In the genomic region with DNA sequence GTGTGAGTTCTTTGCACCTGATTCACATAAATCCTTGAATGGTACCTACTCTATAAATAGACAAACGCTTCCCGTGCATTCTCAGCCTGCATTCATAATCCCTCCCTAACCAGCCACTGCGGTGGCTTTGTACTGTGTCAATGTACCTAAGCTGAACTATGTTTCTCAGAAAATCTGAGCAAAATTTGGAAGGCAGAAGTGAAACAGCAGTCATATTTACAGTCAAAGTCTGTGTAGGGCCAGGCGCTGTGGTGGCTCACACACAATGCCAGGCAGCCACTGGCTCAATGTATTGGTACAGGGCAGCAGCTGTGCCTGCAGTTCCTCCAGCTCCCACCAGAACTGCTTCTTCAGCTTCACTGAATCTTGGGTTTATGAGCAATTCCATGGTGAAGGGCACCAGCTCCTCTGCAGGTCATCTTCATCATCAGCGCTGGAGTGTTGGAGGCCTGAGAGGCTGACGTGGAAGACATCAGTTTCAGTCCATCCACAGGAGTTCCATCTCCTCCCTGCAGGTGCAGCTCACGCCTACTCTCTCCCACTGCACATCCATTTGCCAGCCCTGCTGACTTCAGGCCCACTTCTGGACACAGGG, we compare ENCODE assay signal across 1 cellular context.
A peak's percentile ranks its signal among the peaks of the same experiment; 100 is the strongest.
TF ChIP-seq lines count a peak whose summit lies in the region.

No MANE protein-coding gene starts in this region.

TF ChIP-seq in GM12878, 131 proteins besides CTCF, POLR2A, EP300 and RAD21 (continued from another document):
- TF ChIP-seq, protein P1, sequence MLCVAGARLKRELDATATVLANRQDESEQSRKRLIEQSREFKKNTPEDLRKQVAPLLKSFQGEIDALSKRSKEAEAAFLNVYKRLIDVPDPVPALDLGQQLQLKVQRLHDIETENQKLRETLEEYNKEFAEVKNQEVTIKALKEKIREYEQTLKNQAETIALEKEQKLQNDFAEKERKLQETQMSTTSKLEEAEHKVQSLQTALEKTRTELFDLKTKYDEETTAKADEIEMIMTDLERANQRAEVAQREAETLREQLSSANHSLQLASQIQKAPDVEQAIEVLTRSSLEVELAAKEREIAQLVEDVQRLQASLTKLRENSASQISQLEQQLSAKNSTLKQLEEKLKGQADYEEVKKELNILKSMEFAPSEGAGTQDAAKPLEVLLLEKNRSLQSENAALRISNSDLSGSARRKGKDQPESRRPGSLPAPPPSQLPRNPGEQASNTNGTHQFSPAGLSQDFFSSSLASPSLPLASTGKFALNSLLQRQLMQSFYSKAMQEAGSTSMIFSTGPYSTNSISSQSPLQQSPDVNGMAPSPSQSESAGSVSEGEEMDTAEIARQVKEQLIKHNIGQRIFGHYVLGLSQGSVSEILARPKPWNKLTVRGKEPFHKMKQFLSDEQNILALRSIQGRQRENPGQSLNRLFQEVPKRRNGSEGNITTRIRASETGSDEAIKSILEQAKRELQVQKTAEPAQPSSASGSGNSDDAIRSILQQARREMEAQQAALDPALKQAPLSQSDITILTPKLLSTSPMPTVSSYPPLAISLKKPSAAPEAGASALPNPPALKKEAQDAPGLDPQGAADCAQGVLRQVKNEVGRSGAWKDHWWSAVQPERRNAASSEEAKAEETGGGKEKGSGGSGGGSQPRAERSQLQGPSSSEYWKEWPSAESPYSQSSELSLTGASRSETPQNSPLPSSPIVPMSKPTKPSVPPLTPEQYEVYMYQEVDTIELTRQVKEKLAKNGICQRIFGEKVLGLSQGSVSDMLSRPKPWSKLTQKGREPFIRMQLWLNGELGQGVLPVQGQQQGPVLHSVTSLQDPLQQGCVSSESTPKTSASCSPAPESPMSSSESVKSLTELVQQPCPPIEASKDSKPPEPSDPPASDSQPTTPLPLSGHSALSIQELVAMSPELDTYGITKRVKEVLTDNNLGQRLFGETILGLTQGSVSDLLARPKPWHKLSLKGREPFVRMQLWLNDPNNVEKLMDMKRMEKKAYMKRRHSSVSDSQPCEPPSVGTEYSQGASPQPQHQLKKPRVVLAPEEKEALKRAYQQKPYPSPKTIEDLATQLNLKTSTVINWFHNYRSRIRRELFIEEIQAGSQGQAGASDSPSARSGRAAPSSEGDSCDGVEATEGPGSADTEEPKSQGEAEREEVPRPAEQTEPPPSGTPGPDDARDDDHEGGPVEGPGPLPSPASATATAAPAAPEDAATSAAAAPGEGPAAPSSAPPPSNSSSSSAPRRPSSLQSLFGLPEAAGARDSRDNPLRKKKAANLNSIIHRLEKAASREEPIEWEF (IDR thresholded peaks at IDR 0.05; ENCODE audit: insufficient replicate concordance, low read depth, low read length) = no peak
- TF ChIP-seq MEF2A (IDR thresholded peaks at IDR 0.05; ENCODE audit: insufficient read depth, low read depth, low read length) (peak; percentile 57; the same call in 1 of the 2 replicates), IRF4 (IDR thresholded peaks at IDR 0.05; ENCODE audit: low read depth, low read length) (peak; percentile 53; the same call in 1 of the 2 replicates), TCF3 (IDR thresholded peaks at IDR 0.05; ENCODE audit: borderline replicate concordance, insufficient read depth, low read depth, low read length) (0 out of 2 replicates have a peak, but pooled peaks have one; percentile 81), FOXM1 (IDR thresholded peaks at IDR 0.05; ENCODE audit: low read depth, low read length) (0 out of 2 replicates have a peak, but pooled peaks have one; percentile 64), CBX3 (IDR thresholded peaks at IDR 0.05; ENCODE audit: borderline replicate concordance, low read depth) (no peak), EED (IDR thresholded peaks at IDR 0.05; ENCODE audit: low read depth) (peak; percentile 68; the same call in 1 of the 2 replicates), RUNX3 (IDR thresholded peaks at IDR 0.05; ENCODE audit: low read length) (peak; percentile 68), NBN (IDR thresholded peaks at IDR 0.05) (no peak), YY1 (IDR thresholded peaks at IDR 0.05; ENCODE audit: low read depth, low read length) (0 out of 2 replicates have a peak, but pooled peaks have one; percentile 30), ZNF274 (IDR thresholded peaks at IDR 0.05; ENCODE audit: insufficient read depth, insufficient read length) (no peak), TCF12 (IDR thresholded peaks at IDR 0.05; ENCODE audit: low read depth, low read length) (peak; percentile 76; the same call in 1 of the 2 replicates), MEF2B (IDR thresholded peaks at IDR 0.05; ENCODE audit: partially characterized antibody, poor library complexity, severe bottlenecking) (peak; percentile 24), POLR2AphosphoS5 (IDR thresholded peaks at IDR 0.05; ENCODE audit: low read length) (no peak), IKZF1 (conservative IDR thresholded peaks at IDR 0.05) (no peak), MTA2 (IDR thresholded peaks at IDR 0.05; ENCODE audit: low read depth) (peak; percentile 22; the same call in 1 of the 2 replicates), PAX5 (IDR thresholded peaks at IDR 0.05; ENCODE audit: borderline replicate concordance, low read depth, low read length) (peak; percentile 35; the same call in 1 of the 2 replicates)
- TF ChIP-seq, protein P2, sequence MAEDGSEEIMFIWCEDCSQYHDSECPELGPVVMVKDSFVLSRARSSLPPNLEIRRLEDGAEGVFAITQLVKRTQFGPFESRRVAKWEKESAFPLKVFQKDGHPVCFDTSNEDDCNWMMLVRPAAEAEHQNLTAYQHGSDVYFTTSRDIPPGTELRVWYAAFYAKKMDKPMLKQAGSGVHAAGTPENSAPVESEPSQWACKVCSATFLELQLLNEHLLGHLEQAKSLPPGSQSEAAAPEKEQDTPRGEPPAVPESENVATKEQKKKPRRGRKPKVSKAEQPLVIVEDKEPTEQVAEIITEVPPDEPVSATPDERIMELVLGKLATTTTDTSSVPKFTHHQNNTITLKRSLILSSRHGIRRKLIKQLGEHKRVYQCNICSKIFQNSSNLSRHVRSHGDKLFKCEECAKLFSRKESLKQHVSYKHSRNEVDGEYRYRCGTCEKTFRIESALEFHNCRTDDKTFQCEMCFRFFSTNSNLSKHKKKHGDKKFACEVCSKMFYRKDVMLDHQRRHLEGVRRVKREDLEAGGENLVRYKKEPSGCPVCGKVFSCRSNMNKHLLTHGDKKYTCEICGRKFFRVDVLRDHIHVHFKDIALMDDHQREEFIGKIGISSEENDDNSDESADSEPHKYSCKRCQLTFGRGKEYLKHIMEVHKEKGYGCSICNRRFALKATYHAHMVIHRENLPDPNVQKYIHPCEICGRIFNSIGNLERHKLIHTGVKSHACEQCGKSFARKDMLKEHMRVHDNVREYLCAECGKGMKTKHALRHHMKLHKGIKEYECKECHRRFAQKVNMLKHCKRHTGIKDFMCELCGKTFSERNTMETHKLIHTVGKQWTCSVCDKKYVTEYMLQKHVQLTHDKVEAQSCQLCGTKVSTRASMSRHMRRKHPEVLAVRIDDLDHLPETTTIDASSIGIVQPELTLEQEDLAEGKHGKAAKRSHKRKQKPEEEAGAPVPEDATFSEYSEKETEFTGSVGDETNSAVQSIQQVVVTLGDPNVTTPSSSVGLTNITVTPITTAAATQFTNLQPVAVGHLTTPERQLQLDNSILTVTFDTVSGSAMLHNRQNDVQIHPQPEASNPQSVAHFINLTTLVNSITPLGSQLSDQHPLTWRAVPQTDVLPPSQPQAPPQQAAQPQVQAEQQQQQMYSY (CRISPR knock-in tag; IDR thresholded peaks at IDR 0.05) = no peak
- TF ChIP-seq, protein P3, sequence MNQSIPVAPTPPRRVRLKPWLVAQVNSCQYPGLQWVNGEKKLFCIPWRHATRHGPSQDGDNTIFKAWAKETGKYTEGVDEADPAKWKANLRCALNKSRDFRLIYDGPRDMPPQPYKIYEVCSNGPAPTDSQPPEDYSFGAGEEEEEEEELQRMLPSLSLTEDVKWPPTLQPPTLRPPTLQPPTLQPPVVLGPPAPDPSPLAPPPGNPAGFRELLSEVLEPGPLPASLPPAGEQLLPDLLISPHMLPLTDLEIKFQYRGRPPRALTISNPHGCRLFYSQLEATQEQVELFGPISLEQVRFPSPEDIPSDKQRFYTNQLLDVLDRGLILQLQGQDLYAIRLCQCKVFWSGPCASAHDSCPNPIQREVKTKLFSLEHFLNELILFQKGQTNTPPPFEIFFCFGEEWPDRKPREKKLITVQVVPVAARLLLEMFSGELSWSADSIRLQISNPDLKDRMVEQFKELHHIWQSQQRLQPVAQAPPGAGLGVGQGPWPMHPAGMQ (IDR thresholded peaks at IDR 0.05; ENCODE audit: borderline replicate concordance) = no peak
- TF ChIP-seq, protein P4, sequence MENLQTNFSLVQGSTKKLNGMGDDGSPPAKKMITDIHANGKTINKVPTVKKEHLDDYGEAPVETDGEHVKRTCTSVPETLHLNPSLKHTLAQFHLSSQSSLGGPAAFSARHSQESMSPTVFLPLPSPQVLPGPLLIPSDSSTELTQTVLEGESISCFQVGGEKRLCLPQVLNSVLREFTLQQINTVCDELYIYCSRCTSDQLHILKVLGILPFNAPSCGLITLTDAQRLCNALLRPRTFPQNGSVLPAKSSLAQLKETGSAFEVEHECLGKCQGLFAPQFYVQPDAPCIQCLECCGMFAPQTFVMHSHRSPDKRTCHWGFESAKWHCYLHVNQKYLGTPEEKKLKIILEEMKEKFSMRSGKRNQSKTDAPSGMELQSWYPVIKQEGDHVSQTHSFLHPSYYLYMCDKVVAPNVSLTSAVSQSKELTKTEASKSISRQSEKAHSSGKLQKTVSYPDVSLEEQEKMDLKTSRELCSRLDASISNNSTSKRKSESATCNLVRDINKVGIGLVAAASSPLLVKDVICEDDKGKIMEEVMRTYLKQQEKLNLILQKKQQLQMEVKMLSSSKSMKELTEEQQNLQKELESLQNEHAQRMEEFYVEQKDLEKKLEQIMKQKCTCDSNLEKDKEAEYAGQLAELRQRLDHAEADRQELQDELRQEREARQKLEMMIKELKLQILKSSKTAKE (IDR thresholded peaks at IDR 0.05; ENCODE audit: low read depth, poor library complexity, severe bottlenecking) = peak; percentile 16
- TF ChIP-seq, protein P5, sequence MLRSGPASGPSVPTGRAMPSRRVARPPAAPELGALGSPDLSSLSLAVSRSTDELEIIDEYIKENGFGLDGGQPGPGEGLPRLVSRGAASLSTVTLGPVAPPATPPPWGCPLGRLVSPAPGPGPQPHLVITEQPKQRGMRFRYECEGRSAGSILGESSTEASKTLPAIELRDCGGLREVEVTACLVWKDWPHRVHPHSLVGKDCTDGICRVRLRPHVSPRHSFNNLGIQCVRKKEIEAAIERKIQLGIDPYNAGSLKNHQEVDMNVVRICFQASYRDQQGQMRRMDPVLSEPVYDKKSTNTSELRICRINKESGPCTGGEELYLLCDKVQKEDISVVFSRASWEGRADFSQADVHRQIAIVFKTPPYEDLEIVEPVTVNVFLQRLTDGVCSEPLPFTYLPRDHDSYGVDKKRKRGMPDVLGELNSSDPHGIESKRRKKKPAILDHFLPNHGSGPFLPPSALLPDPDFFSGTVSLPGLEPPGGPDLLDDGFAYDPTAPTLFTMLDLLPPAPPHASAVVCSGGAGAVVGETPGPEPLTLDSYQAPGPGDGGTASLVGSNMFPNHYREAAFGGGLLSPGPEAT (IDR thresholded peaks at IDR 0.05; ENCODE audit: low read depth) = 0 out of 2 replicates have a peak, but pooled peaks have one; percentile 26
- TF ChIP-seq, protein P6, sequence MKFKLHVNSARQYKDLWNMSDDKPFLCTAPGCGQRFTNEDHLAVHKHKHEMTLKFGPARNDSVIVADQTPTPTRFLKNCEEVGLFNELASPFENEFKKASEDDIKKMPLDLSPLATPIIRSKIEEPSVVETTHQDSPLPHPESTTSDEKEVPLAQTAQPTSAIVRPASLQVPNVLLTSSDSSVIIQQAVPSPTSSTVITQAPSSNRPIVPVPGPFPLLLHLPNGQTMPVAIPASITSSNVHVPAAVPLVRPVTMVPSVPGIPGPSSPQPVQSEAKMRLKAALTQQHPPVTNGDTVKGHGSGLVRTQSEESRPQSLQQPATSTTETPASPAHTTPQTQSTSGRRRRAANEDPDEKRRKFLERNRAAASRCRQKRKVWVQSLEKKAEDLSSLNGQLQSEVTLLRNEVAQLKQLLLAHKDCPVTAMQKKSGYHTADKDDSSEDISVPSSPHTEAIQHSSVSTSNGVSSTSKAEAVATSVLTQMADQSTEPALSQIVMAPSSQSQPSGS (IDR thresholded peaks at IDR 0.05; ENCODE audit: low read length) = peak; percentile 25; the same call in 1 of the 2 replicates
- TF ChIP-seq, protein P7, sequence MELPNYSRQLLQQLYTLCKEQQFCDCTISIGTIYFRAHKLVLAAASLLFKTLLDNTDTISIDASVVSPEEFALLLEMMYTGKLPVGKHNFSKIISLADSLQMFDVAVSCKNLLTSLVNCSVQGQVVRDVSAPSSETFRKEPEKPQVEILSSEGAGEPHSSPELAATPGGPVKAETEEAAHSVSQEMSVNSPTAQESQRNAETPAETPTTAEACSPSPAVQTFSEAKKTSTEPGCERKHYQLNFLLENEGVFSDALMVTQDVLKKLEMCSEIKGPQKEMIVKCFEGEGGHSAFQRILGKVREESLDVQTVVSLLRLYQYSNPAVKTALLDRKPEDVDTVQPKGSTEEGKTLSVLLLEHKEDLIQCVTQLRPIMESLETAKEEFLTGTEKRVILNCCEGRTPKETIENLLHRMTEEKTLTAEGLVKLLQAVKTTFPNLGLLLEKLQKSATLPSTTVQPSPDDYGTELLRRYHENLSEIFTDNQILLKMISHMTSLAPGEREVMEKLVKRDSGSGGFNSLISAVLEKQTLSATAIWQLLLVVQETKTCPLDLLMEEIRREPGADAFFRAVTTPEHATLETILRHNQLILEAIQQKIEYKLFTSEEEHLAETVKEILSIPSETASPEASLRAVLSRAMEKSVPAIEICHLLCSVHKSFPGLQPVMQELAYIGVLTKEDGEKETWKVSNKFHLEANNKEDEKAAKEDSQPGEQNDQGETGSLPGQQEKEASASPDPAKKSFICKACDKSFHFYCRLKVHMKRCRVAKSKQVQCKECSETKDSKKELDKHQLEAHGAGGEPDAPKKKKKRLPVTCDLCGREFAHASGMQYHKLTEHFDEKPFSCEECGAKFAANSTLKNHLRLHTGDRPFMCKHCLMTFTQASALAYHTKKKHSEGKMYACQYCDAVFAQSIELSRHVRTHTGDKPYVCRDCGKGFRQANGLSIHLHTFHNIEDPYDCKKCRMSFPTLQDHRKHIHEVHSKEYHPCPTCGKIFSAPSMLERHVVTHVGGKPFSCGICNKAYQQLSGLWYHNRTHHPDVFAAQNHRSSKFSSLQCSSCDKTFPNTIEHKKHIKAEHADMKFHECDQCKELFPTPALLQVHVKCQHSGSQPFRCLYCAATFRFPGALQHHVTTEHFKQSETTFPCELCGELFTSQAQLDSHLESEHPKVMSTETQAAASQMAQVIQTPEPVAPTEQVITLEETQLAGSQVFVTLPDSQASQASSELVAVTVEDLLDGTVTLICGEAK (IDR thresholded peaks at IDR 0.05; ENCODE audit: borderline replicate concordance) = no peak
- TF ChIP-seq, protein P8, sequence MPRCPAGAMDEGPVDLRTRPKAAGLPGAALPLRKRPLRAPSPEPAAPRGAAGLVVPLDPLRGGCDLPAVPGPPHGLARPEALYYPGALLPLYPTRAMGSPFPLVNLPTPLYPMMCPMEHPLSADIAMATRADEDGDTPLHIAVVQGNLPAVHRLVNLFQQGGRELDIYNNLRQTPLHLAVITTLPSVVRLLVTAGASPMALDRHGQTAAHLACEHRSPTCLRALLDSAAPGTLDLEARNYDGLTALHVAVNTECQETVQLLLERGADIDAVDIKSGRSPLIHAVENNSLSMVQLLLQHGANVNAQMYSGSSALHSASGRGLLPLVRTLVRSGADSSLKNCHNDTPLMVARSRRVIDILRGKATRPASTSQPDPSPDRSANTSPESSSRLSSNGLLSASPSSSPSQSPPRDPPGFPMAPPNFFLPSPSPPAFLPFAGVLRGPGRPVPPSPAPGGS (IDR thresholded peaks at IDR 0.05; ENCODE audit: borderline replicate concordance, insufficient read depth, low read depth, low read length, poor library complexity, severe bottlenecking) = peak; percentile 10
